19 cellular contexts compared by ENCODE assay signal in the genomic region with DNA sequence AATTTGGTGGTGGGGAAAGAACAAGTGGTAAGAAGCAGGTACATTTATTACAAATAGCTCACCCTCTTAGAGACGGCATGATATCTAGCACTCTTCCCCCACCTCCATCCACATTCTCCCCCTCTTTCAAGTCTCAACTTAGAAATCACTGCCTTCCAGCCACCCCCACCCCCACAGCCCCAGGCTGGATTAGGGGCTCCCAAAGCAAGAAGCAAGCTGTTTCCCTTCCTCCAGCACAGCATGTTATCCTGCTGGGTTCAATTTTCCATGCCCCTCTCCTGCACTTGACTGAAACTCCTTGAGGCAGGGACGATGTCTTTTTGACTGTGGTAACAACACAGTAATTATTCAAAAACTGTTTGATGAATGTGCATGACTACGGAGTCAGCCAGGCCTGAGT.
DNase-seq lines count a peak whose midpoint lies in the region; ATAC-seq, FAIRE-seq and TF ChIP-seq lines count a peak whose summit lies in the region.
"Had no signal": no experiment of that assay in that cellular context is flagged by ENCODE, and none has a peak within 500 bp of the region (broad histone marks: within the 10 kb centered on the region; RNA-seq: fewer than 3 reads in every experiment).

No MANE protein-coding gene starts in this region.

- H3K36me3 ChIP-seq in endodermal cell (ENCODE audit: control insufficient read depth, insufficient read depth, low read length) = no peaks in the 10 kb centered on the region
- H3K36me3 ChIP-seq in neural progenitor cell = no peaks in the 10 kb centered on the region
- H3K36me3 ChIP-seq in aorta (ENCODE audit: control insufficient read depth in 1 of 2, insufficient read depth in 2 of 2, low read length in 1 of 2) = no peaks in the 10 kb centered on the region
- H3K36me3 ChIP-seq: prostate gland had no signal

- H2AFZ ChIP-seq in neural progenitor cell (replicated peaks) = no peak overlapping the region

- H3K9ac ChIP-seq in endodermal cell (ENCODE audit: extremely low read depth, low read length, poor library complexity, severe bottlenecking) (no peak overlapping the region), neural progenitor cell (no peak overlapping the region)

- FAIRE-seq in GM19239 (lab: Jason Lieb, UNC) = peak; percentile 80
- FAIRE-seq: small intestine, urothelium cell line had no signal

- peaks cover 2% of the 10 kb centered on the region for H3K27me3 Mint-ChIP-seq in endodermal cell (ENCODE audit: insufficient read depth)
- peaks cover 6% of the 10 kb centered on the region for H3K27me3 Mint-ChIP-seq in neural progenitor cell (ENCODE audit: insufficient read depth, low read depth)
- H3K27me3 Mint-ChIP-seq: activated CD4-positive, alpha-beta memory T cell treated with anti-CD3 and anti-CD28 coated beads, Interleukin-2, amount 10 ng/mL, durations not matched to agents 7 days and 5 days had no signal

- H3K4me3 Mint-ChIP-seq in endodermal cell (no peak overlapping the region), neural progenitor cell (peak overlapping the region; percentile 59)
- H3K4me3 Mint-ChIP-seq: activated CD4-positive, alpha-beta memory T cell treated with anti-CD3 and anti-CD28 coated beads, Interleukin-2, amount 10 ng/mL, durations not matched to agents 7 days and 5 days had no signal

- H3K27me3 ChIP-seq in endodermal cell (ENCODE audit: control insufficient read depth, insufficient read depth, low read length, poor library complexity, severe bottlenecking) (no peaks in the 10 kb centered on the region), neural progenitor cell (no peaks in the 10 kb centered on the region), aorta (ENCODE audit: control insufficient read depth in 1 of 2, insufficient read depth in 2 of 2, low read length in 1 of 2) (no peaks in the 10 kb centered on the region)

- H3K9me3 ChIP-seq in endodermal cell (ENCODE audit: control insufficient read depth, low read length) (no peaks in the 10 kb centered on the region), neural progenitor cell (ENCODE audit: low read depth) (no peaks in the 10 kb centered on the region), aorta (ENCODE audit: control insufficient read depth, low read length) (no peaks in the 10 kb centered on the region)
- H3K9me3 ChIP-seq: prostate gland had no signal

- DNase-seq in GM19239 (ENCODE audit: insufficient read length, low spot score) = no peak
- DNase-seq in NCI-H2227 treated with DMSO at 0.1 percent for 48 hours (lab: John Stamatoyannopoulos, UW) = peak; percentile 42
- DNase-seq in endodermal cell = peak; percentile 53
- no peak for DNase-seq in neural progenitor cell (ENCODE audit: low spot score)
- DNase-seq in aorta = no peak
- DNase-seq in NCI-H345 treated with DMSO at 0.1 percent for 48 hours (lab: John Stamatoyannopoulos, UW; ENCODE audit: unreplicated experiment) = no peak
- no peak for DNase-seq in GM19238 (ENCODE audit: insufficient read length, low spot score)
- DNase-seq: activated CD4-positive, alpha-beta memory T cell treated with anti-CD3 and anti-CD28 coated beads, Interleukin-2, amount 10 ng/mL, durations not matched to agents 7 days and 5 days; activated T-cell treated with anti-CD3 and anti-CD28 coated beads, Interleukin-2, amount 50 U/mL, for 48 hours; KG1; NCI-H1048; NCI-H2107; NCI-H774; small intestine; stimulated activated CD4-positive, alpha-beta T cell treated with anti-CD3 and anti-CD28 coated beads, Interleukin-4, amount 100 ng/mL, for 24 hours had no signal

- intact Hi-C loops in aorta (cut with DNase I) = no loop called here

- H3K36me3 Mint-ChIP-seq in endodermal cell (ENCODE audit: low read depth) (no peaks in the 10 kb centered on the region), neural progenitor cell (peaks cover 8% of the 10 kb centered on the region)

- H3K4me1 Mint-ChIP-seq in endodermal cell (peaks cover 15% of the 10 kb centered on the region), neural progenitor cell (peaks cover 56% of the 10 kb centered on the region)

- H3K27ac Mint-ChIP-seq in endodermal cell = no peak overlapping the region
- peak overlapping the region; percentile 77 for H3K27ac Mint-ChIP-seq in neural progenitor cell
- H3K27ac Mint-ChIP-seq: activated CD4-positive, alpha-beta memory T cell treated with anti-CD3 and anti-CD28 coated beads, Interleukin-2, amount 10 ng/mL, durations not matched to agents 7 days and 5 days had no signal

- no peaks in the 10 kb centered on the region for H3K4me1 ChIP-seq in endodermal cell (ENCODE audit: control insufficient read depth, insufficient read depth, low read length)
- peaks cover 13% of the 10 kb centered on the region for H3K4me1 ChIP-seq in neural progenitor cell
- H3K4me1 ChIP-seq in aorta (ENCODE audit: control insufficient read depth in 1 of 2, insufficient read depth in 2 of 2, low read length in 2 of 2) = peaks cover 0 to 1% of the 10 kb centered on the region in 2 donors
- H3K4me1 ChIP-seq: prostate gland had no signal

- H4K20me1 ChIP-seq in neural progenitor cell (ENCODE audit: low read depth) = peaks cover 7% of the 10 kb centered on the region

- H3K4me3 ChIP-seq in endodermal cell (ENCODE audit: low read length) (no peak overlapping the region), neural progenitor cell (no peak overlapping the region), aorta (ENCODE audit: low read length in 2 of 2) (no peak overlapping the region)
- H3K4me3 ChIP-seq: prostate gland had no signal

- H3K9me3 Mint-ChIP-seq in endodermal cell = no peaks in the 10 kb centered on the region
- no peaks in the 10 kb centered on the region for H3K9me3 Mint-ChIP-seq in neural progenitor cell
- H3K9me3 Mint-ChIP-seq: activated naive CD4-positive, alpha-beta T cell treated with anti-CD3 and anti-CD28 coated beads, Interleukin-2, amount 50 U/mL, for 72 hours had no signal

- 8 to 43% methylated on average over 1 to 3 of the region's 3 CpGs for WGBS in endodermal cell (ENCODE audit: insufficient coverage in 1 of 2, insufficient read length in 1 of 2), 2 experiments
- 39 to 45% methylated on average over 3 of the region's 3 CpGs for WGBS in aorta, 2 donors

- peak overlapping the region; percentile 55 for H3K4me2 ChIP-seq in neural progenitor cell

- TF ChIP-seq CTCF in endodermal cell (conservative IDR thresholded peaks at IDR 0.05) (no peak), neural progenitor cell (IDR thresholded peaks at IDR 0.05) (no peak)

- H3K79me2 ChIP-seq in neural progenitor cell (ENCODE audit: low read depth) = no peaks in the 10 kb centered on the region

- peak overlapping the region; percentile 68 for H3K27ac ChIP-seq in endodermal cell (ENCODE audit: low read depth, low read length)
- no peak overlapping the region for H3K27ac ChIP-seq in neural progenitor cell
- no peak overlapping the region for H3K27ac ChIP-seq in aorta (ENCODE audit: low read depth in 1 of 2, low read length in 2 of 2)
- H3K27ac ChIP-seq: prostate gland, RWPE1 had no signal

- no peak for ATAC-seq in aorta (ENCODE audit: low FRiP score)
- ATAC-seq: activated naive CD4-positive, alpha-beta T cell treated with anti-CD3 and anti-CD28 coated beads, Interleukin-2, amount 50 U/mL, for 72 hours had no signal

- H3F3A ChIP-seq in neural progenitor cell (ENCODE audit: low read depth) = no peaks in the 10 kb centered on the region

Comparison
In these comparisons a context has a peak if more than half of its experiments do, and no peak if none do; other contexts are left out.
1. DNase-seq: peak in NCI-H2227 treated with DMSO at 0.1 percent for 48 hours (single experiment) and endodermal cell (single experiment); none in GM19239 (single experiment), neural progenitor cell (single experiment), aorta (0 of 2), NCI-H345 treated with DMSO at 0.1 percent for 48 hours (single experiment) and GM19238 (single experiment).